8 cellular contexts compared by ENCODE assay signal in the genomic region with DNA sequence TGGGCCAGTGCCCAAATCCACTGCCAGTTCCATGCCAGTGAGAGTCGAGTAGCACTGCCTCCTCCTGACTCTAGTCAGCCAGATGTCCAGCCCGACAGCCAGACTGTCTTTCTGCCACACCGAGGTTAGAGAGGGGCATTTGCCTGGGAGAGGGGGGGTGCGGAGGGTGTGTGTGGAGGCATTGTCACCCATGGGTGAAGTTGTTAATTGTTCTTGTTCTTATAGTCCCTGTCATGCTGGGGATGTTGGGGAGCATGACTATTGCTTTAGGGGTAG. TPM values are rescaled to one million over a fixed set of nuclear protein-coding genes. Genes with fewer than 3 reads are reported as not detected.
A peak's percentile ranks its signal among the peaks of the same experiment; 100 is the strongest.
DNase-seq lines count a peak whose midpoint lies in the region; ATAC-seq, FAIRE-seq and TF ChIP-seq lines count a peak whose summit lies in the region.

No MANE protein-coding gene starts in this region.

- no peak for TF ChIP-seq CTCF in 22Rv1 (IDR thresholded peaks at IDR 0.05)
- no peak for TF ChIP-seq CTCF in cardiac fibroblast (IDR thresholded peaks at IDR 0.05; ENCODE audit: low read depth, low read length)

- H3K4me1 ChIP-seq in HUES64 (ENCODE audit: insufficient read depth, low read length) (peaks cover 14% of the 10 kb centered on the region), muscle layer of colon (ENCODE audit: insufficient read depth, low read length) (peaks cover 32% of the 10 kb centered on the region)

- WGBS in HUES64: 88% methylated on average over 4 of the region's 4 CpGs

- FAIRE-seq in GM12891 (lab: Jason Lieb, UNC): no peak

- no peak for TF ChIP-seq POLR2A in GM12891 (IDR thresholded peaks at IDR 0.05; ENCODE audit: low read depth, low read length)

- H3K27ac ChIP-seq in 22Rv1: peak overlapping the region; percentile 92
- no peak overlapping the region; the same call in 1 of the 2 replicates for H3K27ac ChIP-seq in HUES64 (ENCODE audit: low read depth, low read length)
- peak overlapping the region; percentile 89 for H3K27ac ChIP-seq in muscle layer of colon (ENCODE audit: low read depth, low read length)

- H3K9ac ChIP-seq in HUES64 (ENCODE audit: low read depth, low read length): no peak overlapping the region
- peak overlapping the region; percentile 89 for H3K9ac ChIP-seq in muscle layer of colon (ENCODE audit: low read length)

- H3K4me3 ChIP-seq in HUES64 (ENCODE audit: low read length) (peak overlapping the region; percentile 97), cardiac fibroblast (replicated peaks in 1 of 2; ENCODE audit: low read depth in 2 of 2, low read length in 2 of 2) (peak overlapping the region; percentile 83 to 87), muscle layer of colon (ENCODE audit: low read depth in 1 of 2, low read length in 2 of 2) (peak overlapping the region; percentile 91 to 94)

- H3K27me3 ChIP-seq in HUES64 (ENCODE audit: insufficient read depth, low read length) (no peaks in the 10 kb centered on the region), muscle layer of colon (ENCODE audit: control insufficient read depth in 1 of 2, insufficient read depth in 2 of 2, low read length in 2 of 2) (no peaks in the 10 kb centered on the region)

- H3K9me3 ChIP-seq in HUES64 (ENCODE audit: insufficient read depth, low read depth, low read length) (no peaks in the 10 kb centered on the region), muscle layer of colon (ENCODE audit: low read length) (no peaks in the 10 kb centered on the region)

- DNase-seq in cardiac fibroblast (ENCODE audit: low read depth in 2 of 2) (no peak), GM12891 (ENCODE audit: insufficient read length, low spot score) (no peak), activated gamma-delta T cell (lab: John Stamatoyannopoulos, UW) (no peak)

- ATAC-seq in HG03442 (IDR thresholded peaks at IDR 0.05; ENCODE audit: unreplicated experiment) (no peak), HG03521 (IDR thresholded peaks at IDR 0.05; ENCODE audit: unreplicated experiment) (no peak)

- H3K36me3 ChIP-seq in HUES64 (ENCODE audit: insufficient read depth, low read length): peaks cover 42% of the 10 kb centered on the region
- H3K36me3 ChIP-seq in muscle layer of colon (ENCODE audit: insufficient read depth, low read length): peaks cover 39% of the 10 kb centered on the region

TF ChIP-seq in GM12891, 5 proteins besides CTCF, POLR2A, EP300 and RAD21:
- no peak for TF ChIP-seq TAF1 (IDR thresholded peaks at IDR 0.05; ENCODE audit: low read depth, low read length)
- no peak for TF ChIP-seq POU2F2 (IDR thresholded peaks at IDR 0.05; ENCODE audit: low read depth, low read length)
- TF ChIP-seq POLR2AphosphoS5 (IDR thresholded peaks at IDR 0.05; ENCODE audit: low read depth, low read length): no peak
- no peak for TF ChIP-seq PAX5 (IDR thresholded peaks at IDR 0.05; ENCODE audit: insufficient read depth, low read length, severe bottlenecking)
- TF ChIP-seq SPI1 (IDR thresholded peaks at IDR 0.05; ENCODE audit: low read depth, low read length): no peak

RNA-seq across cellular contexts. Expression of a gene that starts 1.1 kb away (rescaled TPM):
- 10.1 TPM for polyA plus RNA-seq in HUES64 (2013, experiment 1 of 2)
- polyA plus RNA-seq in HUES64 (2013, experiment 2 of 2): 12.2 TPM
- polyA plus RNA-seq in GM12891 (2012; ENCODE audit: low read depth, missing spikeins): 5.0 TPM

RNA-seq across cellular contexts. Expression of a gene that starts 1.2 kb away (rescaled TPM):
- polyA plus RNA-seq in HUES64 (2013, experiment 1 of 2): 55.4 TPM
- 58.4 TPM for polyA plus RNA-seq in HUES64 (2013, experiment 2 of 2)
- polyA plus RNA-seq in GM12891 (2012; ENCODE audit: low read depth, missing spikeins): 25.5 TPM

RNA-seq across cellular contexts. Expression of a gene that starts 3.9 kb away (rescaled TPM):
- not detected for polyA plus RNA-seq in HUES64 (2013, experiment 1 of 2)
- polyA plus RNA-seq in HUES64 (2013, experiment 2 of 2): not detected
- polyA plus RNA-seq in GM12891 (2012; ENCODE audit: low read depth, missing spikeins): 1.1 TPM

RNA-seq across cellular contexts. Expression of a gene that starts 17.7 kb away (rescaled TPM):
- 22.6 TPM for polyA plus RNA-seq in HUES64 (2013, experiment 1 of 2)
- 20.9 TPM for polyA plus RNA-seq in HUES64 (2013, experiment 2 of 2)
- 24.1 TPM for polyA plus RNA-seq in GM12891 (2012; ENCODE audit: low read depth, missing spikeins)

RNA-seq across cellular contexts. Expression of a gene that starts 18.2 kb away (rescaled TPM):
- polyA plus RNA-seq in HUES64 (2013, experiment 1 of 2): 38.5 TPM
- polyA plus RNA-seq in HUES64 (2013, experiment 2 of 2): 48.8 TPM
- 127 TPM for polyA plus RNA-seq in GM12891 (2012; ENCODE audit: low read depth, missing spikeins)
